Comparison of ENCODE assay signal across 8 cellular contexts in the genomic region with DNA sequence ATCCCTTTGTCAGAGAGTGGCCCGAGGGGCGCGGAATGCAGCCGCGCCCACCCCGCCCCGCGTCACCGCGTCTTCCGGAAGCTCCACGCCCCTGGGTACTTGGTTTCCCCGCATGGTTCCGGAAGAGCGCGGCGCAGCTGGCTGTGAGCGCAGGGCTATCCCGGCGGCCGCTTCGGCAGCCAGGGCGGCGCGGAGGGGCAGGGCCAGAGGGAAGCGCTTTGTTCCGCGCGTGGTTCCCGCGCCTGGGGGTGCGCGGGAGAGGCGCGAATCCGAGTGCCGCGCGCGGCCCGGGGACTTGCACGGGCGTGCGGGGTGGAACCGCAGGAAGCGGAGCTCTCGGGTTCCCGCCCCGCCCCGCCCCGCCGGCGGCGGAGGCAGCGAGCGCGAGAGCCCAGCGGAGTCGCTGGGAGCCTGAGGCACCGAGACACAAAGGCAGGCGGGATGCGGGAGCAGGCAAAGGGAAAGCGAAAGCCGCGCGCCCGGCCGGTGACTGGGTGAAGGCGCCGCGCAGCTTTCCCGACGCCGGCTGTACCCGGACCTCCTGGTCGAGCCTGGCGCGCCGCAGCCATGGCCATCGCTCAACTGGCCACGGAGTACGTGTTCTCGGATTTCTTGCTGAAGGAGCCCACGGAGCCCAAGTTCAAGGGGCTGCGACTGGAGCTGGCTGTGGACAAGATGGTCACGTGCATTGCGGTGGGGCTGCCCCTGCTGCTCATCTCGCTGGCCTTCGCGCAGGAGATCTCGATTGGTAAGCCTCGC. TPM values are rescaled to one million over a fixed set of nuclear protein-coding genes. Genes with fewer than 3 reads are reported as not detected.
DNase-seq lines count a peak whose midpoint lies in the region; ATAC-seq and TF ChIP-seq lines count a peak whose summit lies in the region.

A gene with protein sequence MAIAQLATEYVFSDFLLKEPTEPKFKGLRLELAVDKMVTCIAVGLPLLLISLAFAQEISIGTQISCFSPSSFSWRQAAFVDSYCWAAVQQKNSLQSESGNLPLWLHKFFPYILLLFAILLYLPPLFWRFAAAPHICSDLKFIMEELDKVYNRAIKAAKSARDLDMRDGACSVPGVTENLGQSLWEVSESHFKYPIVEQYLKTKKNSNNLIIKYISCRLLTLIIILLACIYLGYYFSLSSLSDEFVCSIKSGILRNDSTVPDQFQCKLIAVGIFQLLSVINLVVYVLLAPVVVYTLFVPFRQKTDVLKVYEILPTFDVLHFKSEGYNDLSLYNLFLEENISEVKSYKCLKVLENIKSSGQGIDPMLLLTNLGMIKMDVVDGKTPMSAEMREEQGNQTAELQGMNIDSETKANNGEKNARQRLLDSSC (plus strand): TSS at position 96 of the 759 bp plus-strand sequence. CDS start 472 bp downstream, at position 568.

- CTCF ChIA-PET in activated CD4-positive, alpha-beta memory T cell treated with anti-CD3 and anti-CD28 coated beads for 36 hours (lab: Charles Lee) = interaction anchor here (1.2 to 1.5 kb wide), 3 partner anchors 54 to 207 kb away, joined by 3 to 5 read pairs (median 4); no protein-coding TSS in a partner anchor

- peaks cover 0 to 6% (median 2%) of the 10 kb centered on the region in 3 donors for H3K27me3 Mint-ChIP-seq in CD14-positive monocyte (ENCODE audit: low read depth in 3 of 3)
- H3K27me3 Mint-ChIP-seq in activated CD4-positive, alpha-beta memory T cell treated with anti-CD3 and anti-CD28 coated beads for 36 hours = no peaks in the 10 kb centered on the region

- TF ChIP-seq CTCF in CD14-positive monocyte (IDR thresholded peaks at IDR 0.05) = no peak

- H3K36me3 Mint-ChIP-seq in CD14-positive monocyte = peaks cover 0 to 7% of the 10 kb centered on the region in 2 donors
- no peaks in the 10 kb centered on the region for H3K36me3 Mint-ChIP-seq in activated CD4-positive, alpha-beta memory T cell treated with anti-CD3 and anti-CD28 coated beads for 36 hours

- DNase-seq in CD14-positive monocyte (ENCODE audit: low spot score) (no peak), NCI-H748 (lab: John Stamatoyannopoulos, UW; ENCODE audit: unreplicated experiment) (peak; percentile 93), lung microvascular endothelial cell (ENCODE audit: low read depth in 2 of 2) (peak; percentile 83 to 89)
- DNase-seq in activated CD4-positive, alpha-beta memory T cell treated with anti-CD3 and anti-CD28 coated beads for 36 hours = peak; percentile 82
- peak; percentile 58 for DNase-seq in effector CD4-positive, alpha-beta T cell
- peak in 2 of 3 donors; percentile 49 to 67 for DNase-seq in stimulated activated CD4-positive, alpha-beta T cell treated with anti-CD3 and anti-CD28 coated beads, TNF-alpha, amount 100 ng/mL, for 48 hours (ENCODE audit: low read depth in 3 of 3)

- H3K4me1 Mint-ChIP-seq in CD14-positive monocyte = peaks cover 26% of the 10 kb centered on the region
- H3K4me1 Mint-ChIP-seq in activated CD4-positive, alpha-beta memory T cell treated with anti-CD3 and anti-CD28 coated beads for 36 hours (ENCODE audit: low read depth) = peaks cover 28% of the 10 kb centered on the region

- no peak within 1 kb of the TSS for H3K4me3 Mint-ChIP-seq in CD14-positive monocyte
- H3K4me3 Mint-ChIP-seq in activated CD4-positive, alpha-beta memory T cell treated with anti-CD3 and anti-CD28 coated beads for 36 hours = no peak within 1 kb of the TSS

- peaks cover 4 to 16% (median 13%) of the 10 kb centered on the region in 7 donors for H3K9me3 Mint-ChIP-seq in CD14-positive monocyte
- peaks cover 5% of the 10 kb centered on the region for H3K9me3 Mint-ChIP-seq in activated CD4-positive, alpha-beta memory T cell treated with anti-CD3 and anti-CD28 coated beads for 36 hours

- intact Hi-C loops in CD14-positive monocyte (cut with micrococcal nuclease) = no loop called here
- intact Hi-C loops in activated CD4-positive, alpha-beta memory T cell treated with anti-CD3 and anti-CD28 coated beads for 36 hours (cut with micrococcal nuclease) = loop anchor here (1.0 to 5.0 kb wide), 7 partner anchors 18 to 1662 kb away; a partner anchor contains a TSS

- POLR2A ChIA-PET in activated CD4-positive, alpha-beta memory T cell treated with anti-CD3 and anti-CD28 coated beads for 36 hours (lab: Charles Lee) = interaction anchor here (0.8 to 2.2 kb wide), 5 partner anchors 15 to 390 kb away, joined by 3 to 15 read pairs (median 3); a partner anchor contains a TSS

- ATAC-seq in GM19372 (IDR thresholded peaks at IDR 0.05; ENCODE audit: low read depth, unreplicated experiment) (peak; percentile 70), HG03520 (IDR thresholded peaks at IDR 0.05; ENCODE audit: unreplicated experiment) (peak; percentile 77)

- H3K27ac Mint-ChIP-seq in CD14-positive monocyte = peak within 1 kb of the TSS in 6 of 7 donors; percentile 78 to 96 (median 90)
- H3K27ac Mint-ChIP-seq in activated CD4-positive, alpha-beta memory T cell treated with anti-CD3 and anti-CD28 coated beads for 36 hours = peak within 1 kb of the TSS; percentile 90

RNA-seq across cellular contexts. Expression of the gene that starts here (rescaled TPM):
- polyA plus RNA-seq in CD14-positive monocyte = 10 to 100 TPM; 12.7 to 15.7 TPM
- 10 to 100 TPM; 11.4 to 11.7 TPM for total RNA-seq in activated CD4-positive, alpha-beta memory T cell treated with anti-CD3 and anti-CD28 coated beads for 36 hours
- 14.8 and 23.0 TPM in 2 replicates for total RNA-seq in lung microvascular endothelial cell
